28 cellular contexts compared by ENCODE assay signal in genomic region chr20:34817072-34817471, GRCh38.
"Had no signal": no experiment of that assay in that cellular context is flagged by ENCODE, and none has a peak within 500 bp of the region (broad histone marks: within the 10 kb centered on the region; RNA-seq: fewer than 3 reads in every experiment).

No MANE protein-coding gene starts in this region.

- H3K36me3 ChIP-seq: ascending aorta, cardiac muscle cell had no signal

- H3K9me3 ChIP-seq: ascending aorta had no signal

- H3K4me3 ChIP-seq: ascending aorta, cardiac muscle cell had no signal

- FAIRE-seq: bronchial epithelial cell, TTC549 had no signal

- H3K27ac ChIP-seq: ascending aorta, cardiac muscle cell, VCaP had no signal

- DNase-seq: activated B cell treated with CpG ODN at 0.5 μM for 24 hours; activated CD4-positive, alpha-beta memory T cell treated with anti-CD3 and anti-CD28 coated beads, Interleukin-2, amount 10 ng/mL, durations not matched to agents 7 days and 5 days; activated CD4-positive, alpha-beta T cell treated with anti-CD3 and anti-CD28 coated beads for 4 hours; activated CD4-positive, alpha-beta T cell treated with anti-CD3 and anti-CD28 coated beads, Interleukin-2, amount 10 ng/mL, durations not matched to agents 7 days and 5 days; activated CD4-positive, alpha-beta T cell treated with anti-CD3 and anti-CD28 coated beads, Interleukin-2, amount 50 U/mL, for 48 hours; activated CD4-positive, CD25-positive, alpha-beta regulatory T cell treated with anti-CD3 and anti-CD28 coated beads, Interleukin-2, amount 50 U/mL, for 72 hours; activated CD8-positive, alpha-beta memory T cell treated with anti-CD3 and anti-CD28 coated beads for 24 hours; activated CD8-positive, alpha-beta memory T cell treated with anti-CD3 and anti-CD28 coated beads, Interleukin-2, amount 10 ng/mL, durations not matched to agents 7 days and 5 days; activated CD8-positive, alpha-beta memory T cell treated with anti-CD3 and anti-CD28 coated beads, Interleukin-2, amount 50 U/mL, for 48 hours; activated CD8-positive, alpha-beta T cell treated with anti-CD3 and anti-CD28 coated beads, Interleukin-2, amount 10 ng/mL, durations not matched to agents 7 days and 5 days; activated effector memory CD4-positive, alpha-beta T cell treated with Interleukin-2 at 50 U/mL for 16 hours; activated gamma-delta T cell; activated naive CD4-positive, alpha-beta T cell treated with anti-CD3 and anti-CD28 coated beads, Interleukin-2, amount 10 ng/mL, durations not matched to agents 7 days and 5 days; activated naive CD4-positive, alpha-beta T cell treated with Interleukin-2 at 50 U/mL for 16 hours; activated naive CD8-positive, alpha-beta T cell treated with anti-CD3 and anti-CD28 coated beads, Interleukin-2, amount 10 ng/mL, durations not matched to agents 7 days and 5 days; activated naive CD8-positive, alpha-beta T cell treated with anti-CD3 and anti-CD28 coated beads, Interleukin-2, amount 50 U/mL, for 24 hours; activated T-cell treated with anti-CD3 and anti-CD28 coated beads, Interleukin-2, amount 50 U/mL, for 24 hours; activated T-cell treated with anti-CD3 and anti-CD28 coated beads, Interleukin-2, amount 50 U/mL, for 48 hours; anterior cingulate cortex; SW 1271; T-helper 1 cell; T-helper 2 cell; T-helper 9 cell had no signal

- H3K27me3 ChIP-seq: ascending aorta, cardiac muscle cell had no signal

- ATAC-seq: activated CD8-positive, alpha-beta memory T cell treated with anti-CD3 and anti-CD28 coated beads, Interleukin-2, amount 10 ng/mL, durations not matched to agents 7 days and 5 days; activated CD8-positive, alpha-beta T cell treated with anti-CD3 and anti-CD28 coated beads, Interleukin-2, amount 10 ng/mL, durations not matched to agents 7 days and 5 days; activated naive CD8-positive, alpha-beta T cell treated with anti-CD3 and anti-CD28 coated beads, Interleukin-2, amount 50 U/mL, for 24 hours had no signal
